In the genomic region with DNA sequence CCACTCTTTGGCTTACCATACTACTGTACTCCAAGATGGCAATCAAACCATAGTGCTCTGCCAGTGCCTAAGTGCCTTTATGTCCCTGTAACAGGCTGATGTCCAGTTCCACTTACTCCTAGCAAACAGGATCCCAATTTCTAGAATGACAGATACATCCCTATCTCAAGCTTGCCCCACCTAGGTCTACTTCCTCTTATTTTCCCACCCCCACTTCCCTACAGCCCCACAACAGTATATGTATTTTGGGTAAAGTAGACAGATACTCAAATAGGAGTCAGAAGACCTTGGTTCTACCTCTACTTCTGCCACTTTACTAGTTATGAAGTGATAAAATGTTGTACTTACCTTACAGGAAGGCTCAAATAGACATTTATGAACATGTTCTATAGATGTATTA, we compare ENCODE assay signal across 10 cellular contexts. TPM values are rescaled to one million over a fixed set of nuclear protein-coding genes. Genes with fewer than 3 reads are reported as not detected.
A peak's percentile ranks its signal among the peaks of the same experiment; 100 is the strongest.
DNase-seq lines count a peak whose midpoint lies in the region; ATAC-seq and TF ChIP-seq lines count a peak whose summit lies in the region.
"Had no signal": no experiment of that assay in that cellular context is flagged by ENCODE, and none has a peak within 500 bp of the region (broad histone marks: within the 10 kb centered on the region; RNA-seq: fewer than 3 reads in every experiment).

No MANE protein-coding gene starts in this region.

- peaks cover 61% of the 10 kb centered on the region for H3F3A ChIP-seq in PC-9 (ENCODE audit: insufficient read depth, low read depth)

- CTCF ChIA-PET in activated CD8-positive, alpha-beta memory T cell treated with anti-CD3 and anti-CD28 coated beads, Interleukin-2, amount 10 ng/mL, durations not matched to agents 7 days and 5 days (lab: Charles Lee) = interaction anchor here (1.3 to 1.7 kb wide), 3 partner anchors 10 to 238 kb away, joined by 3 to 7 read pairs (median 5); no protein-coding TSS in a partner anchor
- CTCF ChIA-PET in PC-9 (lab: Charles Lee) = no interaction called here

- no peak overlapping the region for H3K4me3 Mint-ChIP-seq in activated CD8-positive, alpha-beta memory T cell treated with anti-CD3 and anti-CD28 coated beads, Interleukin-2, amount 10 ng/mL, durations not matched to agents 7 days and 5 days
- H3K4me3 Mint-ChIP-seq in stimulated activated naive CD8-positive, alpha-beta T cell treated with anti-CD3 and anti-CD28 coated beads, Interleukin-15, Interleukin-2, amounts not matched to agents 100 ng/mL and 50 ng/mL, for 24 hours = peak overlapping the region; percentile 22

- POLR2A ChIA-PET in PC-9 (lab: Charles Lee; ENCODE audit: unreplicated experiment) = interaction anchor here (0.7 kb wide), 1 partner anchor 166 kb away, joined by 5 read pairs; no protein-coding TSS in a partner anchor

- intact Hi-C loops in PC-9 (cut with micrococcal nuclease; ENCODE audit: unreplicated experiment) = no loop called here

- H3K4me2 ChIP-seq in PC-9 = peak overlapping the region; percentile 53; the same call in 1 of the 2 replicates

- peaks cover 10% of the 10 kb centered on the region for H3K36me3 Mint-ChIP-seq in activated CD8-positive, alpha-beta memory T cell treated with anti-CD3 and anti-CD28 coated beads, Interleukin-2, amount 10 ng/mL, durations not matched to agents 7 days and 5 days
- H3K36me3 Mint-ChIP-seq in stimulated activated naive CD8-positive, alpha-beta T cell treated with anti-CD3 and anti-CD28 coated beads, Interleukin-15, Interleukin-2, amounts not matched to agents 100 ng/mL and 50 ng/mL, for 24 hours (ENCODE audit: low read depth) = no peaks in the 10 kb centered on the region

- H3K4me1 ChIP-seq in PC-9 (replicated peaks; ENCODE audit: insufficient read depth) = peaks cover 83% of the 10 kb centered on the region

- H2AFZ ChIP-seq in PC-9 = no peak overlapping the region

- no peaks in the 10 kb centered on the region for H3K9me2 ChIP-seq in PC-9 (ENCODE audit: insufficient read depth)

- ATAC-seq in activated CD8-positive, alpha-beta memory T cell treated with anti-CD3 and anti-CD28 coated beads, Interleukin-2, amount 10 ng/mL, durations not matched to agents 7 days and 5 days = no peak

- H3K27ac ChIP-seq in PC-9 = no peak overlapping the region
- peak overlapping the region; percentile 29 for H3K27ac ChIP-seq in cingulate gyrus (ENCODE audit: low read depth, low read length)
- H3K27ac ChIP-seq: Peyer's patch had no signal

- peaks cover 85% of the 10 kb centered on the region for H3K79me2 ChIP-seq in PC-9 (ENCODE audit: low read depth)

- no TSS peak for BruUV-seq in PC-9 (replicated peaks; lab: Mats Ljungman, UMichigan)

- H3K27ac Mint-ChIP-seq in activated CD8-positive, alpha-beta memory T cell treated with anti-CD3 and anti-CD28 coated beads, Interleukin-2, amount 10 ng/mL, durations not matched to agents 7 days and 5 days = peak overlapping the region; percentile 54
- peak overlapping the region; percentile 76 for H3K27ac Mint-ChIP-seq in stimulated activated naive CD8-positive, alpha-beta T cell treated with anti-CD3 and anti-CD28 coated beads, Interleukin-15, Interleukin-2, amounts not matched to agents 100 ng/mL and 50 ng/mL, for 24 hours

- H3K27me3 Mint-ChIP-seq in activated CD8-positive, alpha-beta memory T cell treated with anti-CD3 and anti-CD28 coated beads, Interleukin-2, amount 10 ng/mL, durations not matched to agents 7 days and 5 days = no peaks in the 10 kb centered on the region
- H3K27me3 Mint-ChIP-seq in stimulated activated naive CD8-positive, alpha-beta T cell treated with anti-CD3 and anti-CD28 coated beads, Interleukin-15, Interleukin-2, amounts not matched to agents 100 ng/mL and 50 ng/mL, for 24 hours = no peaks in the 10 kb centered on the region

- no peaks in the 10 kb centered on the region for H3K27me3 ChIP-seq in PC-9 (ENCODE audit: insufficient read depth, low read depth)
- H3K27me3 ChIP-seq: Peyer's patch had no signal

- H3K9me3 Mint-ChIP-seq in activated CD8-positive, alpha-beta memory T cell treated with anti-CD3 and anti-CD28 coated beads, Interleukin-2, amount 10 ng/mL, durations not matched to agents 7 days and 5 days (ENCODE audit: low read depth) = no peaks in the 10 kb centered on the region
- H3K9me3 Mint-ChIP-seq in stimulated activated naive CD8-positive, alpha-beta T cell treated with anti-CD3 and anti-CD28 coated beads, Interleukin-15, Interleukin-2, amounts not matched to agents 100 ng/mL and 50 ng/mL, for 24 hours = no peaks in the 10 kb centered on the region

- TF ChIP-seq CTCF in PC-9 (conservative IDR thresholded peaks at IDR 0.05) = no peak

- H3K36me3 ChIP-seq in PC-9 (ENCODE audit: low read depth) = no peaks in the 10 kb centered on the region
- H3K36me3 ChIP-seq: Peyer's patch had no signal

- DNase-seq in activated CD8-positive, alpha-beta memory T cell treated with anti-CD3 and anti-CD28 coated beads, Interleukin-2, amount 10 ng/mL, durations not matched to agents 7 days and 5 days = no peak
- no peak for DNase-seq in activated CD8-positive, alpha-beta memory T cell treated with anti-CD3 and anti-CD28 coated beads for 24 hours
- no peak for DNase-seq in PC-9
- DNase-seq in ecto neural progenitor cell (ENCODE audit: low spot score) = no peak
- no peak for DNase-seq in activated CD4-positive, alpha-beta T cell treated with anti-CD3 and anti-CD28 coated beads for 4 hours
- DNase-seq in iPS-NIHi7 (ENCODE audit: extremely low spot score) = no peak
- DNase-seq: nucleus accumbens, Peyer's patch had no signal

- no peaks in the 10 kb centered on the region for H4K20me1 ChIP-seq in PC-9 (ENCODE audit: insufficient read depth)

- peaks cover 53% of the 10 kb centered on the region for H3K4me1 Mint-ChIP-seq in activated CD8-positive, alpha-beta memory T cell treated with anti-CD3 and anti-CD28 coated beads, Interleukin-2, amount 10 ng/mL, durations not matched to agents 7 days and 5 days
- peaks cover 78% of the 10 kb centered on the region for H3K4me1 Mint-ChIP-seq in stimulated activated naive CD8-positive, alpha-beta T cell treated with anti-CD3 and anti-CD28 coated beads, Interleukin-15, Interleukin-2, amounts not matched to agents 100 ng/mL and 50 ng/mL, for 24 hours (ENCODE audit: low read depth)

- H3K9me3 ChIP-seq in PC-9 (ENCODE audit: insufficient read depth, low read depth) = no peaks in the 10 kb centered on the region
- H3K9me3 ChIP-seq: Peyer's patch had no signal

- H3K4me3 ChIP-seq in PC-9 = no peak overlapping the region
- H3K4me3 ChIP-seq: Peyer's patch had no signal

RNA-seq across cellular contexts. Expression of a gene that starts 24.1 kb away (rescaled TPM):
- 10 to 100 TPM; 31.0 to 38.3 TPM for total RNA-seq in activated CD8-positive, alpha-beta memory T cell treated with anti-CD3 and anti-CD28 coated beads, Interleukin-2, amount 10 ng/mL, durations not matched to agents 7 days and 5 days
- total RNA-seq in PC-9 (2021) = 28.6 and 30.2 TPM in 2 replicates
